Comparison of ENCODE assay signal across 14 cellular contexts in genomic region chr1:110187139-110187890, GRCh38. TPM values are rescaled to one million over a fixed set of nuclear protein-coding genes. Genes with fewer than 3 reads are reported as not detected.
DNase-seq lines count a peak whose midpoint lies in the region; ATAC-seq and TF ChIP-seq lines count a peak whose summit lies in the region.
"Had no signal": no experiment of that assay in that cellular context is flagged by ENCODE, and none has a peak within 500 bp of the region (broad histone marks: within the 10 kb centered on the region; RNA-seq: fewer than 3 reads in every experiment).

No MANE protein-coding gene starts in this region.

- ATAC-seq in GM19467 (IDR thresholded peaks at IDR 0.05; ENCODE audit: unreplicated experiment) (no peak), HG03439 (IDR thresholded peaks at IDR 0.05; ENCODE audit: unreplicated experiment) (no peak), HG03039 (IDR thresholded peaks at IDR 0.05; ENCODE audit: unreplicated experiment) (no peak)

- no peak for TF ChIP-seq CTCF in BE2C (IDR thresholded peaks at IDR 0.05; ENCODE audit: low read depth, low read length)
- no peak for TF ChIP-seq CTCF in osteoblast (IDR thresholded peaks at IDR 0.05; ENCODE audit: extremely low read depth, low read depth, low read length)

- H3K27me3 ChIP-seq in BE2C = no peaks in the 10 kb centered on the region
- peaks cover 7% of the 10 kb centered on the region for H3K27me3 ChIP-seq in osteoblast (ENCODE audit: insufficient read depth, low read length)
- H3K27me3 ChIP-seq: upper lobe of left lung had no signal

- H2AFZ ChIP-seq in osteoblast (ENCODE audit: low read length) = peak overlapping the region; percentile 12

- H3K4me2 ChIP-seq in osteoblast (ENCODE audit: insufficient read depth, low read length) = peak overlapping the region; percentile 38

- H4K20me1 ChIP-seq in osteoblast (ENCODE audit: insufficient read depth, low read length) = no peaks in the 10 kb centered on the region

- no peak overlapping the region for H3K27ac ChIP-seq in osteoblast (ENCODE audit: low read depth, low read length)
- H3K27ac ChIP-seq: upper lobe of left lung had no signal

- no peaks in the 10 kb centered on the region for H3K79me2 ChIP-seq in osteoblast (ENCODE audit: insufficient read depth, low read length)

- peak; percentile 72 for DNase-seq in BE2C
- DNase-seq in NCI-H1694 (lab: John Stamatoyannopoulos, UW) = peak; percentile 74
- DNase-seq in dedifferentiated amniotic fluid mesenchymal stem cell (ENCODE audit: extremely low spot score) = peak; percentile 66
- DNase-seq in osteoblast (ENCODE audit: insufficient read length, low spot score, missing footprints) = peak; percentile 94
- DNase-seq in iPS-NIHi7 (ENCODE audit: extremely low spot score) = no peak
- DNase-seq: activated CD4-positive, alpha-beta T cell treated with anti-CD3 and anti-CD28 coated beads, Interleukin-2, amount 50 U/mL, for 48 hours; activated gamma-delta T cell treated with Interleukin-2 at 50 U/mL for 16 hours; dermis blood vessel endothelial cell; T-helper 9 cell; upper lobe of left lung had no signal

- H3K36me3 ChIP-seq in BE2C (no peaks in the 10 kb centered on the region), osteoblast (ENCODE audit: insufficient read depth, low read length) (no peaks in the 10 kb centered on the region)
- H3K36me3 ChIP-seq: upper lobe of left lung had no signal

- H3K4me3 ChIP-seq in BE2C (ENCODE audit: low read depth, low read length) (no peak overlapping the region), osteoblast (ENCODE audit: insufficient read depth, low read length) (no peak overlapping the region)
- H3K4me3 ChIP-seq: upper lobe of left lung had no signal

- H3K9me3 ChIP-seq in BE2C (no peaks in the 10 kb centered on the region), osteoblast (ENCODE audit: low read depth, low read length) (no peaks in the 10 kb centered on the region)
- H3K9me3 ChIP-seq: upper lobe of left lung had no signal

- H3K4me1 ChIP-seq in BE2C (peaks cover 36% of the 10 kb centered on the region), osteoblast (ENCODE audit: insufficient read depth, low read length) (peaks cover 17% of the 10 kb centered on the region)
- H3K4me1 ChIP-seq: upper lobe of left lung had no signal

RNA-seq across cellular contexts. Expression of gene KCNC4, which starts 22.8 kb away (rescaled TPM):
- polyA plus RNA-seq in BE2C (2012; ENCODE audit: insufficient read depth, insufficient read length, low read depth) = 3.6 TPM
- total RNA-seq in osteoblast = 1.4 and 1.5 TPM in 2 replicates

RNA-seq across cellular contexts. Expression of gene SLC6A17, which starts 37.0 kb away (rescaled TPM):
- 15.5 TPM for polyA plus RNA-seq in BE2C (2012; ENCODE audit: insufficient read depth, insufficient read length, low read depth)
- under 0.01 and 0.29 TPM in 2 replicates for total RNA-seq in osteoblast
- total RNA-seq: HT-29 had no signal
